ENCODE assay signal across 14 cellular contexts in genomic region chr1:219495737-219496408, GRCh38.
DNase-seq lines count a peak whose midpoint lies in the region; TF ChIP-seq lines count a peak whose summit lies in the region.
"Had no signal": no experiment of that assay in that cellular context is flagged by ENCODE, and none has a peak within 500 bp of the region (broad histone marks: within the 10 kb centered on the region; RNA-seq: fewer than 3 reads in every experiment).

No MANE protein-coding gene starts in this region.

- WGBS in suprapubic skin: 84% methylated on average over 6 of the region's 6 CpGs

- DNase-seq in COR-L47 (lab: John Stamatoyannopoulos, UW): peak; percentile 86
- DNase-seq in NCI-H1092 (lab: John Stamatoyannopoulos, UW): peak; percentile 69
- DNase-seq in NCI-H2081 (lab: John Stamatoyannopoulos, UW): peak; percentile 84 to 93
- DNase-seq in astrocyte of the cerebellum (ENCODE audit: low read depth): peak; percentile 20
- DNase-seq in SW 1271 (lab: John Stamatoyannopoulos, UW): no peak
- DNase-seq in Kasumi-1 (lab: John Stamatoyannopoulos, UW): no peak
- DNase-seq in suprapubic skin (ENCODE audit: low spot score in 2 of 2): no peak
- DNase-seq: C1 segment of cervical spinal cord; CD8-positive, alpha-beta memory T cell; KBM-7; NCI-H187 treated with DMSO at 0.1 percent for 48 hours; NCI-H510A treated with DMSO at 0.1 percent for 48 hours; Peyer's patch had no signal

- H3K4me3 ChIP-seq in astrocyte of the cerebellum (ENCODE audit: low read depth, low read length) (no peak overlapping the region), suprapubic skin (no peak overlapping the region)
- H3K4me3 ChIP-seq: Peyer's patch, SJSA1 had no signal

- TF ChIP-seq CTCF in astrocyte of the cerebellum (IDR thresholded peaks at IDR 0.05; ENCODE audit: low read depth, low read length, missing control alignments) (no peak), suprapubic skin (IDR thresholded peaks at IDR 0.05) (no peak)

- no peak for TF ChIP-seq EP300 in suprapubic skin (IDR thresholded peaks at IDR 0.05)

- TF ChIP-seq POLR2A in suprapubic skin (IDR thresholded peaks at IDR 0.05): no peak

- H3K27ac ChIP-seq in suprapubic skin: no peak overlapping the region
- H3K27ac ChIP-seq: Peyer's patch, SJSA1 had no signal

- H3K4me1 ChIP-seq in suprapubic skin: peaks cover 6% of the 10 kb centered on the region
- H3K4me1 ChIP-seq: Peyer's patch had no signal

- no peaks in the 10 kb centered on the region for H3K36me3 ChIP-seq in suprapubic skin
- H3K36me3 ChIP-seq: Peyer's patch, SJSA1 had no signal

- in situ Hi-C loops in astrocyte of the cerebellum (cut with HindIII; ENCODE audit: low sequenced_read_pairs): no loop called here

- no peaks in the 10 kb centered on the region for H3K9me3 ChIP-seq in suprapubic skin
- H3K9me3 ChIP-seq: Peyer's patch, SJSA1 had no signal

- no peaks in the 10 kb centered on the region for H3K27me3 ChIP-seq in suprapubic skin
- H3K27me3 ChIP-seq: Peyer's patch, SJSA1 had no signal

Comparison
In these comparisons a context has a peak if more than half of its experiments do, and no peak if none do; other contexts are left out.
1. DNase-seq: peak in COR-L47 (single experiment), NCI-H1092 (single experiment), NCI-H2081 (2 of 2) and astrocyte of the cerebellum (single experiment); none in SW 1271 (0 of 2), Kasumi-1 (0 of 2) and suprapubic skin (0 of 2).